29 cellular contexts compared by ENCODE assay signal in the genomic region with DNA sequence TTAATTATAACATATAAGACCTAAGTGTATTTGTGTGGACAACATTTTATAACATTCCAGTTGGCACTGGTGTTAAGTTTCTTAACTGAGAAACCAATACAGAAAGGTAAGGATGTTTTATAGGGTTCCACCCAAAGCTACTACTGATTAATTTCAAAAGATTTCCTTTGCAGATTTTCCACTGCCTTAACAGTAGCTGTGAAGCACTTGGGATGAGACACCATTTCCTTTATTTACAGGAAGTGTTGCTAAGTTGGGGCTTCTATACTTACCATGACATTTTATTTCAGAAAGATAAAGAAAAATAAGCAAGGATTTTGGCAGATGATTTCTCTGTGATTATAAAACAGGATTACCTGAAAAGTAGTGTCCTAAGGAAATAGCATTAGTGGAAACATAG.
"Had no signal": no experiment of that assay in that cellular context is flagged by ENCODE, and none has a peak within 500 bp of the region (broad histone marks: within the 10 kb centered on the region; RNA-seq: fewer than 3 reads in every experiment).

No MANE protein-coding gene starts in this region.

- H3K27me3 ChIP-seq: colonic mucosa, dorsolateral prefrontal cortex, esophagus squamous epithelium, foreskin keratinocyte, gastroesophageal sphincter, heart left ventricle, hepatocyte had no signal

- H3K4me1 Mint-ChIP-seq: immature natural killer cell; memory B cell; naive thymus-derived CD4-positive, alpha-beta T cell had no signal

- FAIRE-seq: frontal cortex, kidney had no signal

- H3K36me3 Mint-ChIP-seq: immature natural killer cell; memory B cell; naive thymus-derived CD4-positive, alpha-beta T cell had no signal

- H3K4me2 ChIP-seq: hepatocyte had no signal

- H3K27ac Mint-ChIP-seq: dendritic cell treated with granulocyte-macrophage colony-stimulating factor and Interleukin-4, amounts not matched to agents 40 ng/mL and 50 ng/mL, for 4 days; immature natural killer cell; memory B cell; naive thymus-derived CD4-positive, alpha-beta T cell had no signal

- H3K27ac ChIP-seq: colonic mucosa, dorsolateral prefrontal cortex, epithelial cell of prostate, esophagus squamous epithelium, foreskin keratinocyte, gastroesophageal sphincter, heart left ventricle, hepatocyte, lower lobe of right lung had no signal

- H3K9me3 ChIP-seq: colonic mucosa, lower lobe of right lung had no signal

- H3K27me3 Mint-ChIP-seq: dendritic cell treated with granulocyte-macrophage colony-stimulating factor and Interleukin-4, amounts not matched to agents 40 ng/mL and 50 ng/mL, for 4 days; naive thymus-derived CD4-positive, alpha-beta T cell had no signal

- ATAC-seq: esophagus mucosa; foreskin keratinocyte; gastroesophageal sphincter; left colon; left lobe of liver; left ventricle myocardium superior; lower lobe of right lung; naive thymus-derived CD4-positive, alpha-beta T cell had no signal

- H3K4me1 ChIP-seq: colonic mucosa, esophagus squamous epithelium, foreskin keratinocyte, gastroesophageal sphincter, heart left ventricle, lower lobe of right lung had no signal

- H3K4me3 ChIP-seq: colonic mucosa, dorsolateral prefrontal cortex, esophagus squamous epithelium, gastroesophageal sphincter, heart left ventricle, hepatocyte, lower lobe of right lung had no signal

- H3K4me3 Mint-ChIP-seq: dendritic cell treated with granulocyte-macrophage colony-stimulating factor and Interleukin-4, amounts not matched to agents 40 ng/mL and 50 ng/mL, for 4 days; immature natural killer cell; memory B cell; naive thymus-derived CD4-positive, alpha-beta T cell had no signal

- H2AFZ ChIP-seq: hepatocyte had no signal

- H3K79me2 ChIP-seq: hepatocyte had no signal

- DNase-seq: colonic mucosa; cortex of kidney; dorsolateral prefrontal cortex; effector CD4-positive, alpha-beta T cell; effector memory CD4-positive, alpha-beta T cell; erythroblast; esophagus squamous epithelium; foreskin keratinocyte; heart left ventricle; hypothalamus; immature natural killer cell; islet precursor cell; kidney; kidney glomerular epithelial cell; left colon; left ventricle myocardium superior; lower lobe of right lung; mammary epithelial cell; mesendoderm; midbrain; naive thymus-derived CD4-positive, alpha-beta T cell had no signal

- H3K36me3 ChIP-seq: colonic mucosa, esophagus squamous epithelium, gastroesophageal sphincter, heart left ventricle, lower lobe of right lung had no signal
